In the genomic region with DNA sequence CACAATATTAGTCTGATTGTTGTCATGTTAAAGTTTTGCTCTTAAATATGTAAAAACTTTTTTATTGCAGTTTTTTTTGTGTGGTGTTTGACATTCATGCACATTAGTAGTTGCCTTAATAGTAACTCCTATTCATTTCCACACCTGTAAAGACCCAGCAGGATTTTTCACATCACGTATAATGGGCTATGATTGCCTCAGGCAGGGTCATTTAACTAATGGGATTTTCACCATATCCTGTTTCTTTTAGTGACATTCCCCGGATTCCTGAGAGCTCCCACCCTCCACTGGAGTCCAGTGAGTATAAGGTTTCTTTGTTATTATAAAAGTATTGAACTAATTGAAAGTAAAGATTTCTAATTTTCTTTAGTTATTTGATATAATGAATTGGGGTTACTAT, we compare ENCODE assay signal across 21 cellular contexts.
A peak's percentile ranks its signal among the peaks of the same experiment; 100 is the strongest.
DNase-seq lines count a peak whose midpoint lies in the region; ATAC-seq and TF ChIP-seq lines count a peak whose summit lies in the region.
"Had no signal": no experiment of that assay in that cellular context is flagged by ENCODE, and none has a peak within 500 bp of the region (broad histone marks: within the 10 kb centered on the region; RNA-seq: fewer than 3 reads in every experiment).

No MANE protein-coding gene starts in this region.

- H3K4me3 Mint-ChIP-seq in osteocyte (ENCODE audit: unreplicated experiment): no peak overlapping the region
- H3K4me3 Mint-ChIP-seq: activated CD8-positive, alpha-beta memory T cell treated with anti-CD3 and anti-CD28 coated beads, Interleukin-2, amount 10 ng/mL, durations not matched to agents 7 days and 5 days; neural crest cell; stimulated activated naive CD8-positive, alpha-beta T cell treated with anti-CD3 and anti-CD28 coated beads, Interleukin-15, amount 100 ng/mL, for 72 hours; T-helper 17 cell had no signal

- no peak overlapping the region for H3K9ac ChIP-seq in GM23248

- no peaks in the 10 kb centered on the region for H3K9me2 ChIP-seq in GM23248 (ENCODE audit: insufficient read depth)

- in situ Hi-C loops in GM23248 (cut with MboI): no loop called here

- H3K36me3 ChIP-seq in GM23248 (ENCODE audit: low read depth): no peaks in the 10 kb centered on the region
- H3K36me3 ChIP-seq: vagina had no signal

- H3K4me1 ChIP-seq in GM23248 (ENCODE audit: insufficient read depth): no peaks in the 10 kb centered on the region
- H3K4me1 ChIP-seq: vagina had no signal

- no peak for TF ChIP-seq CTCF in osteocyte (IDR thresholded peaks at IDR 0.05)

- peaks cover 2% of the 10 kb centered on the region for H3K36me3 Mint-ChIP-seq in osteocyte (ENCODE audit: unreplicated experiment)
- H3K36me3 Mint-ChIP-seq: activated CD8-positive, alpha-beta memory T cell treated with anti-CD3 and anti-CD28 coated beads, Interleukin-2, amount 10 ng/mL, durations not matched to agents 7 days and 5 days had no signal

- H3K27me3 Mint-ChIP-seq in osteocyte (ENCODE audit: unreplicated experiment): no peaks in the 10 kb centered on the region
- H3K27me3 Mint-ChIP-seq: activated CD8-positive, alpha-beta memory T cell treated with anti-CD3 and anti-CD28 coated beads, Interleukin-2, amount 10 ng/mL, durations not matched to agents 7 days and 5 days; stimulated activated naive CD8-positive, alpha-beta T cell treated with anti-CD3 and anti-CD28 coated beads, Interleukin-15, amount 100 ng/mL, for 72 hours; T-helper 17 cell had no signal

- no peaks in the 10 kb centered on the region for H4K20me1 ChIP-seq in GM23248 (ENCODE audit: insufficient read depth)

- peaks cover 6% of the 10 kb centered on the region for H3K9me3 Mint-ChIP-seq in osteocyte (ENCODE audit: unreplicated experiment)
- H3K9me3 Mint-ChIP-seq: neural crest cell; stimulated activated naive CD8-positive, alpha-beta T cell treated with anti-CD3 and anti-CD28 coated beads, Interleukin-15, amount 100 ng/mL, for 72 hours had no signal

- peak; percentile 2 for DNase-seq in COLO829 (ENCODE audit: low spot score)
- peak; percentile 33 for DNase-seq in HT1080 (ENCODE audit: low read depth)
- DNase-seq in iPS-NIHi11 (ENCODE audit: low spot score): peak; percentile 13
- DNase-seq in osteocyte (ENCODE audit: extremely low spot score, unreplicated experiment): no peak
- DNase-seq in GM23248: no peak
- no peak for DNase-seq in KG1 (lab: John Stamatoyannopoulos, UW)
- DNase-seq: activated CD8-positive, alpha-beta memory T cell treated with anti-CD3 and anti-CD28 coated beads, Interleukin-2, amount 10 ng/mL, durations not matched to agents 7 days and 5 days; activated effector memory CD4-positive, alpha-beta T cell treated with Interleukin-2 at 50 U/mL for 16 hours; amniotic stem cell; COR-L47; foreskin fibroblast; NCI-H2107; right cardiac atrium; stimulated activated naive CD8-positive, alpha-beta T cell treated with anti-CD3 and anti-CD28 coated beads, Interleukin-15, amount 100 ng/mL, for 72 hours; T-helper 17 cell had no signal

- peaks cover 19% of the 10 kb centered on the region for H3K4me1 Mint-ChIP-seq in osteocyte (ENCODE audit: unreplicated experiment)
- H3K4me1 Mint-ChIP-seq: activated CD8-positive, alpha-beta memory T cell treated with anti-CD3 and anti-CD28 coated beads, Interleukin-2, amount 10 ng/mL, durations not matched to agents 7 days and 5 days; neural crest cell; stimulated activated naive CD8-positive, alpha-beta T cell treated with anti-CD3 and anti-CD28 coated beads, Interleukin-15, amount 100 ng/mL, for 72 hours; T-helper 17 cell had no signal

- 22 to 35% methylated on average over 2 of the region's 2 CpGs for WGBS in GM23248 (ENCODE audit: low coverage in 1 of 2, low lambda C conversion rate in 2 of 2, missing lambda C conversion rate in 2 of 2), 2 experiments

- no peak overlapping the region for H3K4me3 ChIP-seq in GM23248
- H3K4me3 ChIP-seq: vagina had no signal

- no peak overlapping the region for H3K27ac Mint-ChIP-seq in osteocyte (ENCODE audit: unreplicated experiment)
- H3K27ac Mint-ChIP-seq: activated CD8-positive, alpha-beta memory T cell treated with anti-CD3 and anti-CD28 coated beads, Interleukin-2, amount 10 ng/mL, durations not matched to agents 7 days and 5 days; stimulated activated naive CD8-positive, alpha-beta T cell treated with anti-CD3 and anti-CD28 coated beads, Interleukin-15, amount 100 ng/mL, for 72 hours; T-helper 17 cell had no signal

- H3K79me2 ChIP-seq in GM23248 (ENCODE audit: insufficient read depth): no peaks in the 10 kb centered on the region

- H3F3A ChIP-seq in GM23248 (ENCODE audit: insufficient read depth): no peaks in the 10 kb centered on the region

- ATAC-seq in SK-N-SH treated with all-trans-retinoic acid at 6 μM for 48 hours (no peak), GM19397 (IDR thresholded peaks at IDR 0.05; ENCODE audit: unreplicated experiment) (no peak)
- ATAC-seq: activated CD8-positive, alpha-beta memory T cell treated with anti-CD3 and anti-CD28 coated beads, Interleukin-2, amount 10 ng/mL, durations not matched to agents 7 days and 5 days; HCT116; right cardiac atrium; Right ventricle myocardium inferior; stimulated activated naive CD8-positive, alpha-beta T cell treated with anti-CD3 and anti-CD28 coated beads, Interleukin-15, amount 100 ng/mL, for 72 hours; T-helper 17 cell had no signal

- H3K4me2 ChIP-seq in GM23248 (ENCODE audit: unreplicated experiment): no peak overlapping the region

- H3K27me3 ChIP-seq in GM23248 (replicated peaks; ENCODE audit: insufficient read depth): no peaks in the 10 kb centered on the region
- H3K27me3 ChIP-seq: vagina had no signal

- H3K9me3 ChIP-seq in GM23248 (ENCODE audit: low read depth): no peaks in the 10 kb centered on the region
- H3K9me3 ChIP-seq: vagina had no signal

- H3K27ac ChIP-seq in GM23248: no peak overlapping the region
- H3K27ac ChIP-seq: vagina had no signal

- no peak overlapping the region for H2AFZ ChIP-seq in GM23248

TF ChIP-seq in SK-N-SH treated with all-trans-retinoic acid at 6 μM for 48 hours, 23 proteins besides CTCF, POLR2A, EP300 and RAD21:
- no peak for TF ChIP-seq ZC3H10 (CRISPR knock-in tag; IDR thresholded peaks at IDR 0.05)
- peak; percentile 52 for TF ChIP-seq ISL1 (CRISPR knock-in tag; IDR thresholded peaks at IDR 0.05)
- no peak for TF ChIP-seq OSR1 (CRISPR knock-in tag; IDR thresholded peaks at IDR 0.05)

Comparison
In these comparisons a context has a peak if more than half of its experiments do, and no peak if none do; other contexts are left out.
1. DNase-seq: peak in COLO829 (single experiment), HT1080 (single experiment) and iPS-NIHi11 (single experiment); none in osteocyte (single experiment), GM23248 (single experiment) and KG1 (single experiment).